9 cellular contexts compared by ENCODE assay signal in the genomic region with DNA sequence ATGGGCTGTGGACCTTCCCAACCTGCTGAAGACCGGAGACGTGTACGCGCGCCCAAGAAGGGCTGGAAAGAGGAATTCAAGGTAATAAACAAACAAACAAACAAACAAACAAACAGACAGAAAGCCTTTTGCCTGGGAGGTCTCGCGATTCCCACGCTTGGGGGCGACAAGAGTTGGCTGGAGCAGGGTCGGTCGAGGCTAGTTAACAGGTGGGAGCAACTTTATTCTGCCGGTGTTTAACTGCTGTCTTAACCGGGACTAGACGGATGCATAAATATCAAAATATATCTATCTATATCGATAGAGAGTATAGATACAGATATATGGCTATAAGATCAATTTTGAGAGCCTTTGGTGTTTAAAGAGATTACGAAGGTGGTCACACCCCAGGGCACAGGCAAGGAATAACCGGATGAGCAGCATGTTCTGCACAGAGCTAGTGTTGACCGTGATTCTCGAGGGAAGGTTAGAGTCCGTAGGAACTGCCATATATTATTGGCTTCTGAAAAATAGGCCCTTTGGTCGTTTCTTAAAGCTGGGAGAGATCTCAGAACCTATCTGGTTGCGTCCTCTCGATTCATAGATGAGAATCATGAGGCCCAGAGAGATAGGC. TPM values are rescaled to one million over a fixed set of nuclear protein-coding genes. Genes with fewer than 3 reads are reported as not detected.
A peak's percentile ranks its signal among the peaks of the same experiment; 100 is the strongest.
DNase-seq lines count a peak whose midpoint lies in the region; ATAC-seq and TF ChIP-seq lines count a peak whose summit lies in the region.
"Had no signal": no experiment of that assay in that cellular context is flagged by ENCODE, and none has a peak within 500 bp of the region (broad histone marks: within the 10 kb centered on the region; RNA-seq: fewer than 3 reads in every experiment).

No MANE protein-coding gene starts in this region.

- peak; percentile 68 for ATAC-seq in Panc1

- H3K9ac ChIP-seq in fibroblast of lung (ENCODE audit: insufficient read depth, low read length) = no peak overlapping the region

- TF ChIP-seq CTCF in AG10803 (conservative IDR thresholded peaks at IDR 0.05; ENCODE audit: low read length) (no peak), Panc1 (IDR thresholded peaks at IDR 0.05) (no peak), fibroblast of lung (conservative IDR thresholded peaks at IDR 0.05 in 1 of 2, IDR thresholded peaks at IDR 0.05 in 1 of 2; ENCODE audit: low read depth in 1 of 2, low read length in 2 of 2) (no peak), osteocyte (IDR thresholded peaks at IDR 0.05) (no peak), tibial nerve (IDR thresholded peaks at IDR 0.05) (no peak)

- H3K27me3 Mint-ChIP-seq in osteocyte (ENCODE audit: unreplicated experiment) = peaks cover 27% of the 10 kb centered on the region

- H3K4me3 ChIP-seq in AG10803 (ENCODE audit: low read length) (peak overlapping the region; percentile 46), Panc1 (ENCODE audit: low read depth in 2 of 2, low read length in 2 of 2) (peak overlapping the region; percentile 43 to 50), fibroblast of lung (replicated peaks in 1 of 4; ENCODE audit: control extremely low read depth in 1 of 4, insufficient read depth in 1 of 4, low read depth in 3 of 4, low read length in 4 of 4) (peak overlapping the region; percentile 9 to 46 (median 32)), tibial nerve (peak overlapping the region in 2 of 4 donors; percentile 26 to 49)

- CTCF ChIA-PET in Panc1 (lab: Charles Lee) = no interaction called here

- H4K20me1 ChIP-seq in fibroblast of lung (ENCODE audit: control insufficient read depth, extremely low read depth, insufficient read depth, low read length) = no peaks in the 10 kb centered on the region

- no TSS peak for BruUV-seq in Panc1 (replicated peaks; lab: Mats Ljungman, UMichigan)

- H3K4me3 Mint-ChIP-seq in osteocyte (ENCODE audit: unreplicated experiment) = peak overlapping the region; percentile 61

- H3K36me3 ChIP-seq in Panc1 (ENCODE audit: control insufficient read depth, insufficient read depth, low read length) (no peaks in the 10 kb centered on the region), fibroblast of lung (ENCODE audit: control insufficient read depth, insufficient read depth, low read length) (no peaks in the 10 kb centered on the region), tibial nerve (no peaks in the 10 kb centered on the region)

- POLR2A ChIA-PET in Panc1 (lab: Charles Lee) = no interaction called here

- peak overlapping the region; percentile 30 for H2AFZ ChIP-seq in fibroblast of lung (ENCODE audit: low read length)

- H3K36me3 Mint-ChIP-seq in osteocyte (ENCODE audit: unreplicated experiment) = no peaks in the 10 kb centered on the region

- intact Hi-C loops in Panc1 (cut with micrococcal nuclease; ENCODE audit: unreplicated experiment) = no loop called here

- TF ChIP-seq EP300 in tibial nerve (IDR thresholded peaks at IDR 0.05) = no peak

- no peak for TF ChIP-seq POLR2A in tibial nerve (IDR thresholded peaks at IDR 0.05)

- in situ Hi-C loops in Panc1 (cut with HindIII; ENCODE audit: low pct_unique_long_range_greater_than_20kb, low sequenced_read_pairs) = no loop called here

- H3K4me1 Mint-ChIP-seq in osteocyte (ENCODE audit: unreplicated experiment) = peaks cover 9% of the 10 kb centered on the region

- H3K27me3 ChIP-seq in Panc1 (ENCODE audit: control insufficient read depth, insufficient read depth, low read length) (peaks cover 36% of the 10 kb centered on the region), fibroblast of lung (ENCODE audit: control insufficient read depth, insufficient read depth, low read length) (peaks cover 11% of the 10 kb centered on the region), tibial nerve (peaks cover 0 to 57% of the 10 kb centered on the region in 2 donors)

- no peak for DNase-seq in AG10803 (ENCODE audit: low read depth)
- no peak for DNase-seq in Panc1 (ENCODE audit: low read depth, low spot score)
- DNase-seq in fibroblast of lung (ENCODE audit: low read depth in 2 of 2) = no peak
- DNase-seq in osteocyte (ENCODE audit: extremely low spot score, unreplicated experiment) = no peak
- no peak for DNase-seq in tibial nerve (ENCODE audit: low spot score in 2 of 2)
- DNase-seq in stimulated activated CD4-positive, alpha-beta T cell treated with anti-CD3 and anti-CD28 coated beads, Interleukin-4, amount 100 ng/mL, for 24 hours = no peak
- DNase-seq in HCEC 1CT = no peak
- DNase-seq in SKM-1 treated with dmso at 0.1 percent for 144 hours (lab: John Stamatoyannopoulos, UW; ENCODE audit: unreplicated experiment) = no peak

- peak overlapping the region; percentile 89 for H3K4me2 ChIP-seq in fibroblast of lung (ENCODE audit: extremely low read depth, insufficient read depth, low read length)

- WGBS in tibial nerve, 2 donors = 29 to 33% methylated on average over 23 of the region's 23 CpGs

- H3K27ac ChIP-seq in Panc1 (ENCODE audit: low read length) (no peak overlapping the region), fibroblast of lung (ENCODE audit: insufficient read depth, low read length) (no peak overlapping the region), tibial nerve (no peak overlapping the region)

- no peak overlapping the region for H3K27ac Mint-ChIP-seq in osteocyte (ENCODE audit: unreplicated experiment)

- H3K4me1 ChIP-seq in Panc1 (ENCODE audit: control insufficient read depth, insufficient read depth, low read length) (no peaks in the 10 kb centered on the region; the same call in 1 of the 2 replicates), fibroblast of lung (ENCODE audit: control insufficient read depth, extremely low read depth, insufficient read depth, low read length) (peaks cover 4% of the 10 kb centered on the region), tibial nerve (peaks cover 0 to 18% (median 0%) of the 10 kb centered on the region in 4 donors)

- H3K9me3 ChIP-seq in Panc1 (ENCODE audit: control insufficient read depth, insufficient read depth, low read depth, low read length) (no peaks in the 10 kb centered on the region), fibroblast of lung (ENCODE audit: control insufficient read depth, insufficient read depth, low read depth, low read length) (no peaks in the 10 kb centered on the region), tibial nerve (no peaks in the 10 kb centered on the region)

- no peaks in the 10 kb centered on the region for H3K9me3 Mint-ChIP-seq in osteocyte (ENCODE audit: unreplicated experiment)
- H3K9me3 Mint-ChIP-seq: neural crest cell had no signal

- no peaks in the 10 kb centered on the region for H3K79me2 ChIP-seq in fibroblast of lung (ENCODE audit: control insufficient read depth, insufficient read depth, low read length)

RNA-seq across cellular contexts. Expression of a gene that starts 0.5 kb away (rescaled TPM):
- total RNA-seq in Panc1 (2021; ENCODE audit: unreplicated experiment) (not detected), fibroblast of lung (not detected in 2 replicates), osteocyte (not detected in 2 replicates), tibial nerve (not detected)
- not detected for polyA plus RNA-seq in Panc1 (2012; ENCODE audit: insufficient read length)
- polyA plus RNA-seq in fibroblast of lung = 0.06 TPM in 1 of 2 replicates, not detected in the other
- polyA plus RNA-seq in fibroblast of lung (2012) = not detected in 2 replicates
- polyA minus RNA-seq in fibroblast of lung (ENCODE audit: low replicate concordance) = not detected in 2 replicates
- total RNA-seq: neural crest cell had no signal
